9 cellular contexts compared by ENCODE assay signal in genomic region chr1:153697873-153698647, GRCh38. TPM values are rescaled to one million over a fixed set of nuclear protein-coding genes. Genes with fewer than 3 reads are reported as not detected.
A peak's percentile ranks its signal among the peaks of the same experiment; 100 is the strongest.
DNase-seq lines count a peak whose midpoint lies in the region; ATAC-seq, FAIRE-seq and TF ChIP-seq lines count a peak whose summit lies in the region.
"Had no signal": no experiment of that assay in that cellular context is flagged by ENCODE, and none has a peak within 500 bp of the region (broad histone marks: within the 10 kb centered on the region; RNA-seq: fewer than 3 reads in every experiment).

No MANE protein-coding gene starts in this region.

- H3K36me3 ChIP-seq in HEK293 (ENCODE audit: control insufficient read depth in 2 of 2, insufficient read depth in 1 of 2, low read length in 2 of 2) = no peaks in the 10 kb centered on the region
- no peaks in the 10 kb centered on the region for H3K36me3 ChIP-seq in spleen

- H3K4me1 ChIP-seq in HEK293 (ENCODE audit: control insufficient read depth, insufficient read depth, low read length) = no peaks in the 10 kb centered on the region
- peaks cover 9 to 24% (median 16%) of the 10 kb centered on the region in 6 donors for H3K4me1 ChIP-seq in spleen

- ATAC-seq in left lobe of liver = peak; percentile 76
- no peak for ATAC-seq in HG02981 (IDR thresholded peaks at IDR 0.05; ENCODE audit: unreplicated experiment)
- no peak for ATAC-seq in HG03354 (IDR thresholded peaks at IDR 0.05; ENCODE audit: poor library complexity, severe bottlenecking, unreplicated experiment)
- ATAC-seq: activated CD4-positive, CD25-positive, alpha-beta regulatory T cell treated with anti-CD3 and anti-CD28 coated beads, Interleukin-2, amount 50 U/mL, for 24 hours had no signal

- TF ChIP-seq CTCF in HEK293 (tag by site-specific recombination; IDR thresholded peaks at IDR 0.05) (no peak), coronary artery (IDR thresholded peaks at IDR 0.05) (no peak), spleen (IDR thresholded peaks at IDR 0.05 in 8 of 11, conservative IDR thresholded peaks at IDR 0.05 in 3 of 11) (no peak)

- intact Hi-C loops in spleen (cut with DNase I; ENCODE audit: low total_unique reads) = no loop called here

- CTCF ChIA-PET in HEK293 (lab: Yijun Ruan, JAX) = interaction anchor here (0.7 to 1.1 kb wide), 2 partner anchors 11 to 20 kb away, joined by 3 to 4 read pairs; no protein-coding TSS in a partner anchor

- POLR2A ChIA-PET in HEK293 (lab: Yijun Ruan, JAX) = interaction anchor here (0.5 to 0.9 kb wide), 2 partner anchors 18 to 38 kb away, joined by 3 to 5 read pairs; no protein-coding TSS in a partner anchor

- WGBS in spleen, 5 donors = 12 to 29% (median 16%) methylated on average over 19 to 26 of the region's 26 CpGs

- no peaks in the 10 kb centered on the region for H3K9me3 ChIP-seq in HEK293 (ENCODE audit: control insufficient read depth, insufficient read depth, low read depth, low read length)
- no peaks in the 10 kb centered on the region for H3K9me3 ChIP-seq in spleen

- peak overlapping the region; percentile 2; the same call in 1 of the 2 replicates for H3K27ac ChIP-seq in HEK293 (ENCODE audit: extremely low read depth, low read depth, low read length)
- peak overlapping the region; percentile 79 to 90 for H3K27ac ChIP-seq in coronary artery
- H3K27ac ChIP-seq in spleen = peak overlapping the region; percentile 80 to 88 (median 85)

- DNase-seq in coronary artery (ENCODE audit: low spot score) (peak; percentile 88), left lobe of liver (ENCODE audit: low spot score) (no peak), spleen (peak; percentile 78), RKO (ENCODE audit: low spot score) (no peak), RCC 7860 (ENCODE audit: low spot score) (no peak)

- FAIRE-seq in RCC 7860 (lab: Jason Lieb, UNC) = no peak

- H3K27me3 ChIP-seq in spleen (replicated peaks in 1 of 7) = no peaks in the 10 kb centered on the region

- no peak overlapping the region for H3K4me3 ChIP-seq in HEK293 (ENCODE audit: low read depth, low read length)
- peak overlapping the region; percentile 52 for H3K4me3 ChIP-seq in coronary artery
- H3K4me3 ChIP-seq in spleen = peak overlapping the region in 4 of 8 donors; percentile 11 to 50 (median 22)

- TF ChIP-seq POLR2A in spleen (IDR thresholded peaks at IDR 0.05) = no peak

TF ChIP-seq in HEK293, 187 proteins besides CTCF, POLR2A, EP300 and RAD21 (continues in another document):
- TF ChIP-seq ZBTB8A (tag by site-specific recombination; IDR thresholded peaks at IDR 0.05) (peak; percentile 98), IKZF3 (tag by site-specific recombination; IDR thresholded peaks at IDR 0.05) (peak; percentile 71), KLF10 (tag by site-specific recombination; IDR thresholded peaks at IDR 0.05) (0 out of 2 replicates have a peak, but pooled peaks have one; percentile 58), PRDM10 (tag by site-specific recombination; IDR thresholded peaks at IDR 0.05) (peak; percentile 85), ZBTB21 (tag by site-specific recombination; IDR thresholded peaks at IDR 0.05) (peak; percentile 79; the same call in 1 of the 2 replicates), ZBTB20 (tag by site-specific recombination; IDR thresholded peaks at IDR 0.05) (peak; percentile 94), SP7 (tag by site-specific recombination; IDR thresholded peaks at IDR 0.05) (peak; percentile 82), ZNF341 (tag by site-specific recombination; IDR thresholded peaks at IDR 0.05; ENCODE audit: low read depth) (peak; percentile 98), ZNF335 (tag by site-specific recombination; conservative IDR thresholded peaks at IDR 0.05) (peak; percentile 84), ZNF677 (tag by site-specific recombination; IDR thresholded peaks at IDR 0.05) (no peak), ZEB2 (tag by site-specific recombination; IDR thresholded peaks at IDR 0.05) (peak; percentile 83), ZNF660 (tag by site-specific recombination; IDR thresholded peaks at IDR 0.05) (0 out of 2 replicates have a peak, but pooled peaks have one; percentile 30), SP3 (tag by site-specific recombination; IDR thresholded peaks at IDR 0.05) (peak; percentile 67), KLF1 (tag by site-specific recombination; IDR thresholded peaks at IDR 0.05) (peak; percentile 95)
- TF ChIP-seq, protein P1, sequence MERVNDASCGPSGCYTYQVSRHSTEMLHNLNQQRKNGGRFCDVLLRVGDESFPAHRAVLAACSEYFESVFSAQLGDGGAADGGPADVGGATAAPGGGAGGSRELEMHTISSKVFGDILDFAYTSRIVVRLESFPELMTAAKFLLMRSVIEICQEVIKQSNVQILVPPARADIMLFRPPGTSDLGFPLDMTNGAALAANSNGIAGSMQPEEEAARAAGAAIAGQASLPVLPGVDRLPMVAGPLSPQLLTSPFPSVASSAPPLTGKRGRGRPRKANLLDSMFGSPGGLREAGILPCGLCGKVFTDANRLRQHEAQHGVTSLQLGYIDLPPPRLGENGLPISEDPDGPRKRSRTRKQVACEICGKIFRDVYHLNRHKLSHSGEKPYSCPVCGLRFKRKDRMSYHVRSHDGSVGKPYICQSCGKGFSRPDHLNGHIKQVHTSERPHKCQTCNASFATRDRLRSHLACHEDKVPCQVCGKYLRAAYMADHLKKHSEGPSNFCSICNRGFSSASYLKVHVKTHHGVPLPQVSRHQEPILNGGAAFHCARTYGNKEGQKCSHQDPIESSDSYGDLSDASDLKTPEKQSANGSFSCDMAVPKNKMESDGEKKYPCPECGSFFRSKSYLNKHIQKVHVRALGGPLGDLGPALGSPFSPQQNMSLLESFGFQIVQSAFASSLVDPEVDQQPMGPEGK (tag by site-specific recombination; IDR thresholded peaks at IDR 0.05) = peak; percentile 67; the same call in 1 of the 2 replicates
- TF ChIP-seq, protein P2, sequence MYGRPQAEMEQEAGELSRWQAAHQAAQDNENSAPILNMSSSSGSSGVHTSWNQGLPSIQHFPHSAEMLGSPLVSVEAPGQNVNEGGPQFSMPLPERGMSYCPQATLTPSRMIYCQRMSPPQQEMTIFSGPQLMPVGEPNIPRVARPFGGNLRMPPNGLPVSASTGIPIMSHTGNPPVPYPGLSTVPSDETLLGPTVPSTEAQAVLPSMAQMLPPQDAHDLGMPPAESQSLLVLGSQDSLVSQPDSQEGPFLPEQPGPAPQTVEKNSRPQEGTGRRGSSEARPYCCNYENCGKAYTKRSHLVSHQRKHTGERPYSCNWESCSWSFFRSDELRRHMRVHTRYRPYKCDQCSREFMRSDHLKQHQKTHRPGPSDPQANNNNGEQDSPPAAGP (tag by site-specific recombination; IDR thresholded peaks at IDR 0.05) = peak; percentile 93

RNA-seq across cellular contexts. Expression of gene NPR1, which starts 19.6 kb away (rescaled TPM):
- 7.1 TPM for total RNA-seq in left lobe of liver
- total RNA-seq in spleen = 1 to 10 TPM in 6 of 7 donors, under 1 TPM in 1; 0.83 to 5.1 (median 2.5) TPM
- 1 to 10 TPM; 2.1 to 3.6 (median 3.4) TPM for polyA plus RNA-seq in spleen

RNA-seq across cellular contexts. Expression of gene ILF2, which starts 27.3 kb away (rescaled TPM):
- total RNA-seq in left lobe of liver = 33.2 TPM
- total RNA-seq in spleen = 100 to 1,000 TPM in 1 of 7 donors, 10 to 100 TPM in 6; 80.9 to 105 (median 85.0) TPM
- 10 to 100 TPM; 54.9 to 90.3 (median 82.4) TPM for polyA plus RNA-seq in spleen

RNA-seq across cellular contexts. Expression of gene INTS3, which starts 29.8 kb away (rescaled TPM):
- total RNA-seq in left lobe of liver (21.9 TPM), spleen (10 to 100 TPM; 38.1 to 66.2 (median 49.0) TPM)
- 10 to 100 TPM; 24.7 to 51.9 (median 46.6) TPM for polyA plus RNA-seq in spleen

RNA-seq across cellular contexts. Expression of gene SNAPIN, which starts 39.6 kb away (rescaled TPM):
- total RNA-seq in left lobe of liver (15.1 TPM), spleen (10 to 100 TPM; 26.3 to 60.7 (median 33.5) TPM)
- 10 to 100 TPM; 37.1 to 50.3 (median 44.9) TPM for polyA plus RNA-seq in spleen

Comparison
In these comparisons a context has a peak if more than half of its experiments do, and no peak if none do; other contexts are left out.
1. H3K27ac ChIP-seq: peak in every context shown above with its lines; median percentile 85 in spleen; 84 in coronary artery; 2 in HEK293.
2. DNase-seq: peak in coronary artery (single experiment) and spleen (single experiment); none in left lobe of liver (single experiment), RKO (single experiment) and RCC 7860 (single experiment).